In genomic region chr1:150979007-150979722, GRCh38 we compare ENCODE assay signal across 8 cellular contexts. TPM values are rescaled to one million over a fixed set of nuclear protein-coding genes. Genes with fewer than 3 reads are reported as not detected.
DNase-seq lines count a peak whose midpoint lies in the region; ATAC-seq, FAIRE-seq and TF ChIP-seq lines count a peak whose summit lies in the region.

No MANE protein-coding gene starts in this region.

- TF ChIP-seq CTCF in liver (IDR thresholded peaks at IDR 0.05; ENCODE audit: low read depth, low read length, missing input control) = peak; percentile 99

- H3K27ac Mint-ChIP-seq in activated CD4-positive, alpha-beta T cell treated with anti-CD3 and anti-CD28 coated beads for 36 hours = peak overlapping the region; percentile 63

- peak; percentile 95 for FAIRE-seq in G401.6 (lab: Jason Lieb, UNC)

- H3K27me3 Mint-ChIP-seq in activated CD4-positive, alpha-beta T cell treated with anti-CD3 and anti-CD28 coated beads for 36 hours = no peaks in the 10 kb centered on the region

- H3K4me1 ChIP-seq in liver (ENCODE audit: control insufficient read depth in 4 of 4, insufficient read depth in 4 of 4, low read length in 3 of 4) = peaks cover 22 to 63% (median 52%) of the 10 kb centered on the region in 4 donors

- POLR2A ChIA-PET in activated CD4-positive, alpha-beta T cell treated with anti-CD3 and anti-CD28 coated beads for 36 hours (lab: Charles Lee) = no interaction called here

- H3K27me3 ChIP-seq in liver (ENCODE audit: control insufficient read depth in 4 of 4, insufficient read depth in 4 of 4, low read length in 3 of 4) = no peaks in the 10 kb centered on the region

- 15% methylated on average over 19 of the region's 19 CpGs for WGBS in liver

- CTCF ChIA-PET in activated CD4-positive, alpha-beta T cell treated with anti-CD3 and anti-CD28 coated beads for 36 hours (lab: Charles Lee) = interaction anchor here (0.6 to 7.1 kb wide), 13 partner anchors 9 to 350 kb away, joined by 3 to 90 read pairs (median 5); partner anchors contain the start of genes ENSA and MINDY1

- peaks cover 39% of the 10 kb centered on the region for H3K4me1 Mint-ChIP-seq in activated CD4-positive, alpha-beta T cell treated with anti-CD3 and anti-CD28 coated beads for 36 hours

- ATAC-seq in HG03175 (IDR thresholded peaks at IDR 0.05; ENCODE audit: unreplicated experiment) (peak; percentile 45), GM19467 (IDR thresholded peaks at IDR 0.05; ENCODE audit: unreplicated experiment) (no peak)
- peak; percentile 53 for ATAC-seq in activated CD4-positive, alpha-beta T cell treated with anti-CD3 and anti-CD28 coated beads for 36 hours

- H3K9me3 ChIP-seq in liver (ENCODE audit: control insufficient read depth in 4 of 4, low read length in 3 of 4) = no peaks in the 10 kb centered on the region

- H3K36me3 Mint-ChIP-seq in activated CD4-positive, alpha-beta T cell treated with anti-CD3 and anti-CD28 coated beads for 36 hours (ENCODE audit: low read depth) = no peaks in the 10 kb centered on the region

- TF ChIP-seq RAD21 in liver (IDR thresholded peaks at IDR 0.05) = peak; percentile 92 to 95

- no peaks in the 10 kb centered on the region for H3K36me3 ChIP-seq in liver (ENCODE audit: control insufficient read depth in 4 of 4, insufficient read depth in 3 of 4, low read depth in 1 of 4, low read length in 3 of 4)

- intact Hi-C loops in activated CD4-positive, alpha-beta T cell treated with anti-CD3 and anti-CD28 coated beads for 36 hours (cut with DNase I, micrococcal nuclease) = loop anchor here (1.0 to 10.0 kb wide), 7 partner anchors 27 to 724 kb away; partner anchors contain the start of genes GOLPH3L (in 1 of the 2), MCL1 (in 1 of the 2) and MINDY1 (in 1 of the 2)

- peak overlapping the region; percentile 2 to 26 for H3K9ac ChIP-seq in liver (ENCODE audit: low read depth in 1 of 2, low read length in 2 of 2)

- no peak overlapping the region for H3K4me3 Mint-ChIP-seq in activated CD4-positive, alpha-beta T cell treated with anti-CD3 and anti-CD28 coated beads for 36 hours

- DNase-seq in NCI-H510A (lab: John Stamatoyannopoulos, UW) = peak; percentile 60
- DNase-seq in activated CD4-positive, alpha-beta T cell treated with anti-CD3 and anti-CD28 coated beads for 36 hours = peak; percentile 94
- DNase-seq in stimulated activated CD4-positive, alpha-beta T cell treated with anti-CD3 and anti-CD28 coated beads, Interleukin-4, amount 100 ng/mL, for 1 hour = peak; percentile 85

- H3K4me3 ChIP-seq in liver (ENCODE audit: low read depth in 1 of 3, low read length in 3 of 3) = peak overlapping the region in 2 of 3 donors; percentile 34 to 42

- H3K9me3 Mint-ChIP-seq in activated CD4-positive, alpha-beta T cell treated with anti-CD3 and anti-CD28 coated beads for 36 hours (ENCODE audit: low read depth) = no peaks in the 10 kb centered on the region

- H3K27ac ChIP-seq in cingulate gyrus (ENCODE audit: low read depth, low read length) (peak overlapping the region; percentile 65), liver (ENCODE audit: low read depth in 1 of 2, low read length in 2 of 2) (peak overlapping the region; percentile 57 to 69)

TF ChIP-seq in liver, 16 proteins besides CTCF, POLR2A, EP300 and RAD21:
- TF ChIP-seq GABPA (IDR thresholded peaks at IDR 0.05 in 1 of 2, conservative IDR thresholded peaks at IDR 0.05 in 1 of 2) = no peak
- no peak for TF ChIP-seq MAX (IDR thresholded peaks at IDR 0.05)
- no peak for TF ChIP-seq FOXA2 (IDR thresholded peaks at IDR 0.05)
- peak in 1 of 2 donors; percentile 47 for TF ChIP-seq RXRA (IDR thresholded peaks at IDR 0.05)
- TF ChIP-seq JUND (IDR thresholded peaks at IDR 0.05) = no peak
- no peak for TF ChIP-seq REST (IDR thresholded peaks at IDR 0.05)
- TF ChIP-seq ZBTB33 (IDR thresholded peaks at IDR 0.05) = no peak
- peak; percentile 31 for TF ChIP-seq YY1 (IDR thresholded peaks at IDR 0.05)
- TF ChIP-seq NR2F2 (IDR thresholded peaks at IDR 0.05) = peak; percentile 11
- TF ChIP-seq SP1 (IDR thresholded peaks at IDR 0.05) = peak; percentile 21
- TF ChIP-seq TAF1 (conservative IDR thresholded peaks at IDR 0.05) = no peak
- TF ChIP-seq ATF3 (IDR thresholded peaks at IDR 0.05) = no peak
- TF ChIP-seq HNF4A (conservative IDR thresholded peaks at IDR 0.05) = peak in 1 of 2 donors; percentile 43
- TF ChIP-seq HNF4G (IDR thresholded peaks at IDR 0.05) = no peak
- TF ChIP-seq FOXA1 (IDR thresholded peaks at IDR 0.05) = no peak
- no peak for TF ChIP-seq EGR1 (IDR thresholded peaks at IDR 0.05; ENCODE audit: low read depth in 2 of 2)

RNA-seq across cellular contexts. Expression of gene ANXA9, which starts 2.9 kb away (rescaled TPM):
- under 1 TPM; 0.27 to 0.28 TPM for total RNA-seq in activated CD4-positive, alpha-beta T cell treated with anti-CD3 and anti-CD28 coated beads for 36 hours
- total RNA-seq in liver = 10 to 100 TPM; 15.8 to 18.2 TPM
- polyA plus RNA-seq in liver = 10 to 100 TPM in 1 of 2 donors, 1 to 10 TPM in 1; 7.5 to 24.0 TPM

RNA-seq across cellular contexts. Expression of gene CERS2, which starts 4.5 kb away (rescaled TPM):
- total RNA-seq in activated CD4-positive, alpha-beta T cell treated with anti-CD3 and anti-CD28 coated beads for 36 hours = 100 to 1,000 TPM; 134 to 151 TPM
- 100 to 1,000 TPM; 212 to 346 TPM for total RNA-seq in liver
- polyA plus RNA-seq in liver = 100 to 1,000 TPM; 215 to 340 TPM

RNA-seq across cellular contexts. Expression of gene MINDY1, which starts 27.5 kb away (rescaled TPM):
- 10 to 100 TPM; 16.2 to 20.3 TPM for total RNA-seq in activated CD4-positive, alpha-beta T cell treated with anti-CD3 and anti-CD28 coated beads for 36 hours
- 10 to 100 TPM in 1 of 2 donors, 1 to 10 TPM in 1; 9.8 to 21.3 TPM for total RNA-seq in liver
- polyA plus RNA-seq in liver = 1 to 10 TPM; 7.3 to 8.3 TPM

RNA-seq across cellular contexts. Expression of gene PRUNE1, which starts 29.1 kb away (rescaled TPM):
- 10 to 100 TPM; 13.6 to 18.6 TPM for total RNA-seq in activated CD4-positive, alpha-beta T cell treated with anti-CD3 and anti-CD28 coated beads for 36 hours
- total RNA-seq in liver = 1 to 10 TPM; 6.1 to 9.0 TPM
- 10 to 100 TPM in 1 of 2 donors, 1 to 10 TPM in 1; 9.9 to 10.6 TPM for polyA plus RNA-seq in liver

RNA-seq across cellular contexts. Expression of gene SETDB1, which starts 53.0 kb away (rescaled TPM):
- total RNA-seq in activated CD4-positive, alpha-beta T cell treated with anti-CD3 and anti-CD28 coated beads for 36 hours = 10 to 100 TPM; 48.8 to 52.7 TPM
- total RNA-seq in liver = 10 to 100 TPM; 20.8 to 23.7 TPM
- 1 to 10 TPM; 5.4 to 7.3 TPM for polyA plus RNA-seq in liver

Comparison
In these comparisons a context has a peak if more than half of its experiments do, and no peak if none do; other contexts are left out.
1. RNA of gene ANXA9, which starts 2.9 kb away (total RNA-seq): 15.8 to 18.2 TPM in liver; 0.27 to 0.28 TPM in activated CD4-positive, alpha-beta T cell treated with anti-CD3 and anti-CD28 coated beads for 36 hours; every median in the first group is over 10 times any median in the second.
2. Peak in every context shown above with its lines, with median percentiles within 50 percentile points of each other: DNase-seq.